Comparison of ENCODE assay signal across 2 cellular contexts in the genomic region with DNA sequence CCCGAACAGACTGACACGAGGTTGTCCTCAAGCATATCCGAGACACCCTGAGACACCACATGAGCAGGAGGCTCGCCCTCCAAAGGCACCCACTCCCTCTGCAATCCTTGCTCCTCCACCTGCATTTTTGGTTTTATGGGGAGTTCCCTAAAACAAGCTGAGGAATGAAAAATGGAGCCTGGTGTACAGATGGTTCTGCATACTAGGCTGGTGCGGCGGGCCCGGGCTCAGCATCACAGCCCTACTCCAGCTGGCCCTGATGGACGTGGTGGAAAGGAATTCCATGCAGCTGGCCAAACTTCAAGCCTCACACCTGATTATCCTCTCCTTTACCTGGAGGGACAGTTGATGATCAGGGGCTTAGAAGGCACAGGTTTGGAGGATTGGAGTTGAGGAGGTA.
TF ChIP-seq lines count a peak whose summit lies in the region.

No MANE protein-coding gene starts in this region.

TF ChIP-seq in WTC11, 78 proteins besides CTCF, POLR2A, EP300 and RAD21 (continued from another document):
- TF ChIP-seq SOX15 (CRISPR knock-in tag; IDR thresholded peaks at IDR 0.05) (no peak), TP53 (CRISPR knock-in tag; IDR thresholded peaks at IDR 0.05) (no peak), PRRX2 (CRISPR knock-in tag; IDR thresholded peaks at IDR 0.05) (no peak), GTF2I (CRISPR knock-in tag; conservative IDR thresholded peaks at IDR 0.05) (no peak), SP1 (CRISPR knock-in tag; conservative IDR thresholded peaks at IDR 0.05) (no peak), CREM (CRISPR knock-in tag; IDR thresholded peaks at IDR 0.05) (no peak), OVOL2 (CRISPR knock-in tag; IDR thresholded peaks at IDR 0.05; ENCODE audit: borderline replicate concordance) (no peak)
- TF ChIP-seq, protein P1, sequence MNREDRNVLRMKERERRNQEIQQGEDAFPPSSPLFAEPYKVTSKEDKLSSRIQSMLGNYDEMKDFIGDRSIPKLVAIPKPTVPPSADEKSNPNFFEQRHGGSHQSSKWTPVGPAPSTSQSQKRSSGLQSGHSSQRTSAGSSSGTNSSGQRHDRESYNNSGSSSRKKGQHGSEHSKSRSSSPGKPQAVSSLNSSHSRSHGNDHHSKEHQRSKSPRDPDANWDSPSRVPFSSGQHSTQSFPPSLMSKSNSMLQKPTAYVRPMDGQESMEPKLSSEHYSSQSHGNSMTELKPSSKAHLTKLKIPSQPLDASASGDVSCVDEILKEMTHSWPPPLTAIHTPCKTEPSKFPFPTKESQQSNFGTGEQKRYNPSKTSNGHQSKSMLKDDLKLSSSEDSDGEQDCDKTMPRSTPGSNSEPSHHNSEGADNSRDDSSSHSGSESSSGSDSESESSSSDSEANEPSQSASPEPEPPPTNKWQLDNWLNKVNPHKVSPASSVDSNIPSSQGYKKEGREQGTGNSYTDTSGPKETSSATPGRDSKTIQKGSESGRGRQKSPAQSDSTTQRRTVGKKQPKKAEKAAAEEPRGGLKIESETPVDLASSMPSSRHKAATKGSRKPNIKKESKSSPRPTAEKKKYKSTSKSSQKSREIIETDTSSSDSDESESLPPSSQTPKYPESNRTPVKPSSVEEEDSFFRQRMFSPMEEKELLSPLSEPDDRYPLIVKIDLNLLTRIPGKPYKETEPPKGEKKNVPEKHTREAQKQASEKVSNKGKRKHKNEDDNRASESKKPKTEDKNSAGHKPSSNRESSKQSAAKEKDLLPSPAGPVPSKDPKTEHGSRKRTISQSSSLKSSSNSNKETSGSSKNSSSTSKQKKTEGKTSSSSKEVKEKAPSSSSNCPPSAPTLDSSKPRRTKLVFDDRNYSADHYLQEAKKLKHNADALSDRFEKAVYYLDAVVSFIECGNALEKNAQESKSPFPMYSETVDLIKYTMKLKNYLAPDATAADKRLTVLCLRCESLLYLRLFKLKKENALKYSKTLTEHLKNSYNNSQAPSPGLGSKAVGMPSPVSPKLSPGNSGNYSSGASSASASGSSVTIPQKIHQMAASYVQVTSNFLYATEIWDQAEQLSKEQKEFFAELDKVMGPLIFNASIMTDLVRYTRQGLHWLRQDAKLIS (CRISPR knock-in tag; IDR thresholded peaks at IDR 0.05; ENCODE audit: borderline replicate concordance): no peak
- TF ChIP-seq, protein P2, sequence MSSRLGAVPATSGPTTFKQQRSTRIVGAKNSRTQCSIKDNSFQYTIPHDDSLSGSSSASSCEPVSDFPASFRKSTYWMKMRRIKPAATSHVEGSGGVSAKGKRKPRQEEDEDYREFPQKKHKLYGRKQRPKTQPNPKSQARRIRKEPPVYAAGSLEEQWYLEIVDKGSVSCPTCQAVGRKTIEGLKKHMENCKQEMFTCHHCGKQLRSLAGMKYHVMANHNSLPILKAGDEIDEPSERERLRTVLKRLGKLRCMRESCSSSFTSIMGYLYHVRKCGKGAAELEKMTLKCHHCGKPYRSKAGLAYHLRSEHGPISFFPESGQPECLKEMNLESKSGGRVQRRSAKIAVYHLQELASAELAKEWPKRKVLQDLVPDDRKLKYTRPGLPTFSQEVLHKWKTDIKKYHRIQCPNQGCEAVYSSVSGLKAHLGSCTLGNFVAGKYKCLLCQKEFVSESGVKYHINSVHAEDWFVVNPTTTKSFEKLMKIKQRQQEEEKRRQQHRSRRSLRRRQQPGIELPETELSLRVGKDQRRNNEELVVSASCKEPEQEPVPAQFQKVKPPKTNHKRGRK (CRISPR knock-in tag; IDR thresholded peaks at IDR 0.05; ENCODE audit: borderline replicate concordance): no peak

TF ChIP-seq in GM12891, 5 proteins besides CTCF, POLR2A, EP300 and RAD21 (continued from another document):
- TF ChIP-seq POLR2AphosphoS5 (IDR thresholded peaks at IDR 0.05; ENCODE audit: low read depth, low read length): no peak
- TF ChIP-seq TAF1 (IDR thresholded peaks at IDR 0.05; ENCODE audit: low read depth, low read length): no peak
- no peak for TF ChIP-seq SPI1 (IDR thresholded peaks at IDR 0.05; ENCODE audit: low read depth, low read length)
